In the genomic region with DNA sequence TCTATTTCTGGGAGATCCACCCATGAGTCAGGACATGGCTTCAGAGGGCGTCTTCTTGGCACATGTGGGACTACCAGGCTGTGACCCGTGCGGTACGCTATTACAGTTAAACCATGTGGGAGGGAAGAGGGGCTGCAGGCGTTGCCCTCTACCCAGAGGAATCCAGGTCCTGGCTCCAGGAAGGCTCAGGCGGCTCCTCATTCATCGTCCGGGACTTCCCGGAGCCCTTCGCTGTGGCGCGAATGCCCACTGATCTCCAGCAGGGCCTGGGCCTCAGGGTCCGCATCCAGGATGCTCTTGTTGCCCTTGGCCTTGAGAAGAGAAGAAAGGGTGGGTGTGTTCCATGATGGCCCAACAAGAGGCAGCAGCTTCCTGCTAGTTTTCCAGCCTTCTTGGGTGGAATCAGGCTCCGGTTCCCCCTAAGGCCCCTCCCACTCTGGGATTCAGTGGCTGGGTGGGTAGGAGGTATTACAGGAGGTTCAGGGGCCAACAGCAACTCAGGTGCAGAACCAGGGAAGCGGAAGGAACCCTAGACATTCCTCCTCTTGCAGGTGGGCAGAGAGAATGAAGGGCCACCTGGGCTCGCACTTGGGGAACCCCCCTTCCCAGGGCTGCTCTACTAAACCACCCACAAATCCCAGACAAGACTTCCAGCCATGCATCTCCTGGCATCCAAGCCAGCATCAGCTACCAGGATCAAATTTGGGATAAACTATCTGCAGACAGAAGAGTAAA, we compare ENCODE assay signal across 21 cellular contexts. TPM values are rescaled to one million over a fixed set of nuclear protein-coding genes. Genes with fewer than 3 reads are reported as not detected.
DNase-seq lines count a peak whose midpoint lies in the region; ATAC-seq and TF ChIP-seq lines count a peak whose summit lies in the region.
"Had no signal": no experiment of that assay in that cellular context is flagged by ENCODE, and none has a peak within 500 bp of the region (broad histone marks: within the 10 kb centered on the region; RNA-seq: fewer than 3 reads in every experiment).

No MANE protein-coding gene starts in this region.

- intact Hi-C loops in Right ventricle myocardium superior (cut with DNase I): loop anchor here (5.0 to 10.0 kb wide), 3 partner anchors 203 to 655 kb away; partner anchors contain the start of gene NECAB2

- DNase-seq in Right ventricle myocardium superior (peak; percentile 12), right atrium auricular region (ENCODE audit: low spot score) (no peak), coronary artery (ENCODE audit: low spot score) (peak; percentile 45), trophoblast cell (no peak), NCI-H2029 (lab: John Stamatoyannopoulos, UW) (no peak), NCI-H1048 (lab: John Stamatoyannopoulos, UW) (no peak)
- DNase-seq: BE2C, EL, H7, MG63, NCI-H1417 treated with DMSO at 0.1 percent for 48 hours, NCI-H187, NCI-H2107, NCI-H446 treated with DMSO at 0.1 percent for 48 hours, NCI-H526 treated with DMSO at 0.1 percent for 48 hours, OCI-M1 had no signal

- H3K4me2 ChIP-seq in trophoblast cell (ENCODE audit: low read length): no peak overlapping the region
- H3K4me2 ChIP-seq: A549 had no signal

- no peak overlapping the region for H4K12ac ChIP-seq in trophoblast cell (ENCODE audit: low read depth, low read length)

- H3K4me3 ChIP-seq in right atrium auricular region (no peak overlapping the region), coronary artery (no peak overlapping the region), trophoblast cell (ENCODE audit: low read depth, low read length) (no peak overlapping the region)
- H3K4me3 ChIP-seq: A549, K562, MG63 had no signal

- H3K9ac ChIP-seq in trophoblast cell (ENCODE audit: low read length): no peak overlapping the region

- H4K8ac ChIP-seq in trophoblast cell (ENCODE audit: low read depth, low read length): no peak overlapping the region

- no CpG with 5 or more reads among the region's 16 CpGs for WGBS in trophoblast cell (ENCODE audit: extremely low coverage, insufficient coverage, insufficient read length)

- H3K36me3 ChIP-seq in right atrium auricular region (peaks cover 14% of the 10 kb centered on the region), trophoblast cell (ENCODE audit: control insufficient read depth in 1 of 2, insufficient read depth in 2 of 2, low read length in 2 of 2) (peaks cover 41 to 42% of the 10 kb centered on the region in 2 experiments)
- H3K36me3 ChIP-seq: BE2C had no signal

- no peak overlapping the region for H2AFZ ChIP-seq in trophoblast cell (ENCODE audit: insufficient read depth, low read length, poor library complexity)

- H3K79me1 ChIP-seq in trophoblast cell (ENCODE audit: low read length): peaks cover 17% of the 10 kb centered on the region

- H2BK5ac ChIP-seq in trophoblast cell (ENCODE audit: low read depth, low read length, poor library complexity): no peak overlapping the region

- TF ChIP-seq CTCF in right atrium auricular region (IDR thresholded peaks at IDR 0.05) (no peak), coronary artery (IDR thresholded peaks at IDR 0.05) (no peak)

- no peaks in the 10 kb centered on the region for H3K4me1 ChIP-seq in right atrium auricular region
- peaks cover 14 to 21% of the 10 kb centered on the region in 2 experiments for H3K4me1 ChIP-seq in trophoblast cell (ENCODE audit: control insufficient read depth in 1 of 2, insufficient read depth in 2 of 2, low read length in 2 of 2)
- H3K4me1 ChIP-seq: A549, BE2C had no signal

- no peak overlapping the region for H3K23ac ChIP-seq in trophoblast cell (ENCODE audit: low read length)

- H2AK5ac ChIP-seq in trophoblast cell (ENCODE audit: low read length): peak overlapping the region; percentile 11

- H3K4ac ChIP-seq in trophoblast cell (ENCODE audit: low read depth, low read length): no peak overlapping the region

- H3K9me3 ChIP-seq in right atrium auricular region: no peaks in the 10 kb centered on the region
- H3K9me3 ChIP-seq in trophoblast cell (ENCODE audit: insufficient read depth, low read depth, low read length): no peaks in the 10 kb centered on the region
- H3K9me3 ChIP-seq: A549, MG63 had no signal

- H4K91ac ChIP-seq in trophoblast cell (ENCODE audit: low read depth, low read length): no peak overlapping the region

- no peak overlapping the region for H3K14ac ChIP-seq in trophoblast cell (ENCODE audit: low read length)

- no peak overlapping the region for H2BK12ac ChIP-seq in trophoblast cell (ENCODE audit: low read length)

- no peak overlapping the region for H3K27ac ChIP-seq in right atrium auricular region
- no peak overlapping the region for H3K27ac ChIP-seq in coronary artery
- H3K27ac ChIP-seq in trophoblast cell (ENCODE audit: low read depth, low read length): no peak overlapping the region
- H3K27ac ChIP-seq: A549, HL-60 had no signal

- no peak overlapping the region for H3K18ac ChIP-seq in trophoblast cell (ENCODE audit: low read length)

- H3K27me3 ChIP-seq in right atrium auricular region (no peaks in the 10 kb centered on the region), trophoblast cell (ENCODE audit: insufficient read depth, low read length) (no peaks in the 10 kb centered on the region)
- H3K27me3 ChIP-seq: BE2C, MG63 had no signal

- ATAC-seq in Right ventricle myocardium superior (ENCODE audit: poor library complexity) (no peak), HG03175 (IDR thresholded peaks at IDR 0.05; ENCODE audit: unreplicated experiment) (no peak)
- ATAC-seq: A549, HepG2, K562 had no signal

- H2BK120ac ChIP-seq in trophoblast cell (ENCODE audit: insufficient read depth, low read length, poor library complexity): no peak overlapping the region

- H3K79me2 ChIP-seq in trophoblast cell (ENCODE audit: control insufficient read depth, insufficient read depth, low read length, poor library complexity): peaks cover 2% of the 10 kb centered on the region

RNA-seq across cellular contexts. Expression of gene MEAK7, which starts 24.6 kb away (rescaled TPM):
- 5.0 TPM for total RNA-seq in Right ventricle myocardium superior
- total RNA-seq in right atrium auricular region: 1 to 10 TPM; 5.3 to 6.9 TPM
- 16.0 and 16.7 TPM in 2 replicates for polyA plus RNA-seq in trophoblast cell (2013)

Comparison
In these comparisons a context has a peak if more than half of its experiments do, and no peak if none do; other contexts are left out.
1. DNase-seq: peak in Right ventricle myocardium superior (single experiment) and coronary artery (single experiment); none in right atrium auricular region (single experiment), trophoblast cell (0 of 2), NCI-H2029 (single experiment) and NCI-H1048 (single experiment).